In genomic region chr14:102479777-102480176, GRCh38 we compare ENCODE assay signal across 11 cellular contexts. TPM values are rescaled to one million over a fixed set of nuclear protein-coding genes. Genes with fewer than 3 reads are reported as not detected.
DNase-seq lines count a peak whose midpoint lies in the region; ATAC-seq and TF ChIP-seq lines count a peak whose summit lies in the region.
"Had no signal": no experiment of that assay in that cellular context is flagged by ENCODE, and none has a peak within 500 bp of the region (broad histone marks: within the 10 kb centered on the region; RNA-seq: fewer than 3 reads in every experiment).

No MANE protein-coding gene starts in this region.

- intact Hi-C loops in head of caudate nucleus (cut with DNase I), result no loop called here
- intact Hi-C loops in natural killer cell (cut with micrococcal nuclease), result no loop called here

- DNase-seq in DMS79 (lab: John Stamatoyannopoulos, UW) (peak; percentile 96), NCI-H524 (lab: John Stamatoyannopoulos, UW) (peak; percentile 98 to 99), head of caudate nucleus (peak in 33 of 42 donors; percentile 13 to 73 (median 43)), natural killer cell (no peak), NOMO-1 treated with dmso at 0.1 percent for 144 hours (lab: John Stamatoyannopoulos, UW; ENCODE audit: unreplicated experiment) (no peak)
- DNase-seq in activated naive CD4-positive, alpha-beta T cell treated with anti-CD3 and anti-CD28 coated beads, Interleukin-2, amount 50 U/mL, for 16 hours, result no peak
- DNase-seq: Karpas-422 had no signal

- H3K4me3 Mint-ChIP-seq in natural killer cell, result no peak overlapping the region
- H3K4me3 Mint-ChIP-seq: activated naive CD8-positive, alpha-beta T cell had no signal

- H3K36me3 Mint-ChIP-seq in natural killer cell, result no peaks in the 10 kb centered on the region

- peaks cover 10% of the 10 kb centered on the region for H3K4me1 ChIP-seq in parathyroid adenoma

- H2AFZ ChIP-seq in parathyroid adenoma, result peak overlapping the region; percentile 42

- H3K27me3 ChIP-seq in parathyroid adenoma (ENCODE audit: control insufficient read depth, insufficient read depth, low read length), result no peaks in the 10 kb centered on the region

- H3K9me3 ChIP-seq in parathyroid adenoma (ENCODE audit: control insufficient read depth, low read length), result no peaks in the 10 kb centered on the region

- peaks cover 0 to 7% of the 10 kb centered on the region in 2 donors for H3K4me1 Mint-ChIP-seq in natural killer cell

- H3K27ac ChIP-seq in parathyroid adenoma, result no peak overlapping the region
- H3K27ac ChIP-seq: epithelial cell of prostate had no signal

- peak overlapping the region; percentile 13 for H3K4me3 ChIP-seq in parathyroid adenoma (ENCODE audit: low read depth, low read length)

- H3K4me2 ChIP-seq in parathyroid adenoma (ENCODE audit: low read length), result peak overlapping the region; percentile 39

- no peak overlapping the region for H3K27ac Mint-ChIP-seq in natural killer cell
- H3K27ac Mint-ChIP-seq: activated naive CD8-positive, alpha-beta T cell had no signal

- peaks cover 0 to 3% of the 10 kb centered on the region in 2 donors for H3K9me3 Mint-ChIP-seq in natural killer cell

- H3K27me3 Mint-ChIP-seq in natural killer cell (ENCODE audit: low read depth in 2 of 2), result no peaks in the 10 kb centered on the region
- H3K27me3 Mint-ChIP-seq: activated naive CD8-positive, alpha-beta T cell had no signal

- no peak for TF ChIP-seq CTCF in parathyroid adenoma (IDR thresholded peaks at IDR 0.05)
- no peak for TF ChIP-seq CTCF in natural killer cell (IDR thresholded peaks at IDR 0.05)

- ATAC-seq in natural killer cell (no peak), HG03378 (IDR thresholded peaks at IDR 0.05; ENCODE audit: unreplicated experiment) (no peak)

- no peaks in the 10 kb centered on the region for H3K36me3 ChIP-seq in parathyroid adenoma (ENCODE audit: control insufficient read depth, insufficient read depth, low read length)

- H3K79me2 ChIP-seq in parathyroid adenoma, result peaks cover 8% of the 10 kb centered on the region

- no peak overlapping the region for H3K9ac ChIP-seq in parathyroid adenoma

RNA-seq across cellular contexts. Expression of gene ANKRD9, which starts 29.8 kb away (rescaled TPM):
- total RNA-seq in natural killer cell, result 10 to 100 TPM in 1 of 3 donors, 1 to 10 TPM in 2; 4.0 to 11.0 (median 9.6) TPM

Comparison
In these comparisons a context has a peak if more than half of its experiments do, and no peak if none do; other contexts are left out.
1. DNase-seq: peak in DMS79 (single experiment), NCI-H524 (2 of 2) and head of caudate nucleus (33 of 42); none in natural killer cell (single experiment), activated naive CD4-positive, alpha-beta T cell treated with anti-CD3 and anti-CD28 coated beads, Interleukin-2, amount 50 U/mL, for 16 hours (single experiment) and NOMO-1 treated with dmso at 0.1 percent for 144 hours (single experiment).